In the genomic region with DNA sequence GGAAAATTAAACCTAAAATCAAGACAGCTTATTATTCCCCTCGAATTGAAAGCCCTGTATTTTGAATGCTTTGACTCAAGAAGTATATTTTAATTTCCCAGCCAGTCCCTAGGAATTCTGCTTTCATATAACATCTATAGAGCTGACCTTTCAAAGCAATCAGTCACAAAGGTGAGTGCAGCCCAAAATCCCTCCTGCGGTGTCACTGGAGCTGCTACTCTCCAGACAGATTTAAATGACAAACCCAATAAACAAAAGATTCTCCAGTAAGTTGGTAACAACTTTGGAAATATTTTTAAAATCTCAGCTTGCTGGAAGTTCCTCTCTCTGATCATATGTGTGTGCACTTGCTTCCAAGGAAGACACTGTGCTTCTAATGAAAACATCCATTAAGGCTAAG, we compare ENCODE assay signal across 1 cellular context.
TF ChIP-seq lines count a peak whose summit lies in the region.

No MANE protein-coding gene starts in this region.

TF ChIP-seq in HepG2, 621 proteins besides CTCF, POLR2A, EP300 and RAD21:
- no peak for TF ChIP-seq DRAP1 (CRISPR knock-in tag; IDR thresholded peaks at IDR 0.05)
- TF ChIP-seq ZC3H13 (CRISPR knock-in tag; IDR thresholded peaks at IDR 0.05): no peak
- no peak for TF ChIP-seq DNMT1 (CRISPR knock-in tag; IDR thresholded peaks at IDR 0.05)
- TF ChIP-seq ZNF550 (CRISPR knock-in tag; IDR thresholded peaks at IDR 0.05; ENCODE audit: borderline replicate concordance): no peak
- no peak for TF ChIP-seq ZBTB42 (CRISPR knock-in tag; IDR thresholded peaks at IDR 0.05)
- TF ChIP-seq BHLHE40 (IDR thresholded peaks at IDR 0.05; ENCODE audit: low read length): no peak
- no peak for TF ChIP-seq HMGXB4 (CRISPR knock-in tag; IDR thresholded peaks at IDR 0.05; ENCODE audit: borderline replicate concordance in 1 of 2, low read depth in 1 of 2)
- no peak for TF ChIP-seq SMAD9 (CRISPR knock-in tag; IDR thresholded peaks at IDR 0.05)
- no peak for TF ChIP-seq ZNF570 (CRISPR knock-in tag; IDR thresholded peaks at IDR 0.05; ENCODE audit: borderline replicate concordance)
- TF ChIP-seq ZNF619 (CRISPR knock-in tag; IDR thresholded peaks at IDR 0.05): no peak
- TF ChIP-seq, protein P1, sequence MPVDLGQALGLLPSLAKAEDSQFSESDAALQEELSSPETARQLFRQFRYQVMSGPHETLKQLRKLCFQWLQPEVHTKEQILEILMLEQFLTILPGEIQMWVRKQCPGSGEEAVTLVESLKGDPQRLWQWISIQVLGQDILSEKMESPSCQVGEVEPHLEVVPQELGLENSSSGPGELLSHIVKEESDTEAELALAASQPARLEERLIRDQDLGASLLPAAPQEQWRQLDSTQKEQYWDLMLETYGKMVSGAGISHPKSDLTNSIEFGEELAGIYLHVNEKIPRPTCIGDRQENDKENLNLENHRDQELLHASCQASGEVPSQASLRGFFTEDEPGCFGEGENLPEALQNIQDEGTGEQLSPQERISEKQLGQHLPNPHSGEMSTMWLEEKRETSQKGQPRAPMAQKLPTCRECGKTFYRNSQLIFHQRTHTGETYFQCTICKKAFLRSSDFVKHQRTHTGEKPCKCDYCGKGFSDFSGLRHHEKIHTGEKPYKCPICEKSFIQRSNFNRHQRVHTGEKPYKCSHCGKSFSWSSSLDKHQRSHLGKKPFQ (CRISPR knock-in tag; IDR thresholded peaks at IDR 0.05; ENCODE audit: insufficient replicate concordance): no peak
- TF ChIP-seq, protein P2, sequence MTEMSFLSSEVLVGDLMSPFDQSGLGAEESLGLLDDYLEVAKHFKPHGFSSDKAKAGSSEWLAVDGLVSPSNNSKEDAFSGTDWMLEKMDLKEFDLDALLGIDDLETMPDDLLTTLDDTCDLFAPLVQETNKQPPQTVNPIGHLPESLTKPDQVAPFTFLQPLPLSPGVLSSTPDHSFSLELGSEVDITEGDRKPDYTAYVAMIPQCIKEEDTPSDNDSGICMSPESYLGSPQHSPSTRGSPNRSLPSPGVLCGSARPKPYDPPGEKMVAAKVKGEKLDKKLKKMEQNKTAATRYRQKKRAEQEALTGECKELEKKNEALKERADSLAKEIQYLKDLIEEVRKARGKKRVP (CRISPR knock-in tag; IDR thresholded peaks at IDR 0.05): no peak
- TF ChIP-seq, protein P3, sequence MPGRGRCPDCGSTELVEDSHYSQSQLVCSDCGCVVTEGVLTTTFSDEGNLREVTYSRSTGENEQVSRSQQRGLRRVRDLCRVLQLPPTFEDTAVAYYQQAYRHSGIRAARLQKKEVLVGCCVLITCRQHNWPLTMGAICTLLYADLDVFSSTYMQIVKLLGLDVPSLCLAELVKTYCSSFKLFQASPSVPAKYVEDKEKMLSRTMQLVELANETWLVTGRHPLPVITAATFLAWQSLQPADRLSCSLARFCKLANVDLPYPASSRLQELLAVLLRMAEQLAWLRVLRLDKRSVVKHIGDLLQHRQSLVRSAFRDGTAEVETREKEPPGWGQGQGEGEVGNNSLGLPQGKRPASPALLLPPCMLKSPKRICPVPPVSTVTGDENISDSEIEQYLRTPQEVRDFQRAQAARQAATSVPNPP (CRISPR knock-in tag; IDR thresholded peaks at IDR 0.05): no peak
TF ChIP-seq in HepG2: peak in this region for 0.
